25 cellular contexts compared by ENCODE assay signal in the genomic region with DNA sequence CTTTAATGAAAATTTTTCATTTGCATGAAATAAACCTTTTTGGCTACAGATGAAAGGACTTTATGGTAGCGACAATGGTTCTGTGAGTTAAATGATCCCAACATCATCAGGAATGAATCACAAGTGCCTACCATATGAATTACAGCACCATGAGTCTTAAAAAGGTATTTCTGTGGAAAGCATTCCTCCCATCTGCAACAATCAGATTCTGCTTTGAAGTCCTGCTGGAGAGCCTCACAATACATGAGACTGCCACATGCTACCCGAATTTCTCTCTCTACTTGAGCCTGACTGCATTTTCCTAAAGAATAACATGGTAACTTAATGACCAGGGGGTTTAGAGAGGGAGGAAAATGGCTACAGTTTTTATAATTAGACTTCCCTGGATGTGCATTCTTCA.
DNase-seq lines count a peak whose midpoint lies in the region; ATAC-seq and TF ChIP-seq lines count a peak whose summit lies in the region.
"Had no signal": no experiment of that assay in that cellular context is flagged by ENCODE, and none has a peak within 500 bp of the region (broad histone marks: within the 10 kb centered on the region; RNA-seq: fewer than 3 reads in every experiment).

No MANE protein-coding gene starts in this region.

- CTCF ChIA-PET in GM10248 (lab: Yijun Ruan, JAX) = no interaction called here

- no peaks in the 10 kb centered on the region for H3K27me3 Mint-ChIP-seq in CD14-positive monocyte (ENCODE audit: low read depth in 3 of 3)
- H3K27me3 Mint-ChIP-seq: activated B cell treated with CpG ODN at 0.5 μM for 24 hours; activated CD4-positive, alpha-beta memory T cell treated with anti-CD3 and anti-CD28 coated beads for 36 hours had no signal

- no peaks in the 10 kb centered on the region for H3K36me3 Mint-ChIP-seq in CD14-positive monocyte
- H3K36me3 Mint-ChIP-seq: activated CD4-positive, alpha-beta memory T cell treated with anti-CD3 and anti-CD28 coated beads for 36 hours had no signal

- no peaks in the 10 kb centered on the region for H3K4me1 Mint-ChIP-seq in CD14-positive monocyte
- H3K4me1 Mint-ChIP-seq: activated B cell treated with CpG ODN at 0.5 μM for 24 hours had no signal

- peaks cover 0 to 11% (median 3%) of the 10 kb centered on the region in 7 donors for H3K9me3 Mint-ChIP-seq in CD14-positive monocyte
- H3K9me3 Mint-ChIP-seq: activated B cell treated with CpG ODN at 0.5 μM for 24 hours had no signal

- no peak overlapping the region for H3K27ac Mint-ChIP-seq in CD14-positive monocyte
- H3K27ac Mint-ChIP-seq: activated B cell treated with CpG ODN at 0.5 μM for 24 hours; activated CD4-positive, alpha-beta memory T cell treated with anti-CD3 and anti-CD28 coated beads for 36 hours had no signal

- DNase-seq in GM03348 (ENCODE audit: low spot score) = peak; percentile 42
- peak; percentile 38 for DNase-seq in RPMI7951 (ENCODE audit: low read depth)
- peak; percentile 13 for DNase-seq in epithelial cell of esophagus (ENCODE audit: low read depth)
- DNase-seq in renal cortical epithelial cell (ENCODE audit: low read depth) = peak; percentile 7
- DNase-seq in GM10248 (ENCODE audit: extremely low spot score) = no peak
- no peak for DNase-seq in CD14-positive monocyte (ENCODE audit: low spot score)
- DNase-seq: activated B cell treated with CpG ODN at 0.5 μM for 24 hours; activated CD4-positive, alpha-beta memory T cell treated with anti-CD3 and anti-CD28 coated beads for 36 hours; activated gamma-delta T cell treated with Interleukin-2 at 50 U/mL for 16 hours; activated T-cell treated with anti-CD3 and anti-CD28 coated beads for 4 hours; amygdala; C1 segment of cervical spinal cord; cerebellar nuclear complex; effector CD8-positive, alpha-beta T cell; esophagus squamous epithelium; Karpas-422; NCI-H1092 treated with DMSO at 0.1 percent for 48 hours; NCI-H2081; stimulated activated CD8-positive, alpha-beta memory T cell treated with anti-CD3 and anti-CD28 coated beads, Interleukin-4, amount 100 ng/mL, for 48 hours; T-helper 9 cell had no signal

- no peak overlapping the region for H3K4me3 Mint-ChIP-seq in CD14-positive monocyte
- H3K4me3 Mint-ChIP-seq: activated B cell treated with CpG ODN at 0.5 μM for 24 hours; activated CD4-positive, alpha-beta memory T cell treated with anti-CD3 and anti-CD28 coated beads for 36 hours had no signal

- no peak for ATAC-seq in GM19324 (IDR thresholded peaks at IDR 0.05; ENCODE audit: low FRiP score, unreplicated experiment)
- no peak for ATAC-seq in HG02870 (IDR thresholded peaks at IDR 0.05; ENCODE audit: unreplicated experiment)
- ATAC-seq: GM12878, Panc1 had no signal

- intact Hi-C loops in CD14-positive monocyte (cut with micrococcal nuclease) = no loop called here

- POLR2A ChIA-PET in GM10248 (lab: Yijun Ruan, JAX) = no interaction called here

- TF ChIP-seq CTCF in epithelial cell of esophagus (IDR thresholded peaks at IDR 0.05; ENCODE audit: insufficient read depth, low read depth, low read length, missing control alignments) (no peak), GM10248 (IDR thresholded peaks at IDR 0.05; ENCODE audit: control extremely low read depth, extremely low read depth, low read depth, missing control alignments) (no peak), CD14-positive monocyte (IDR thresholded peaks at IDR 0.05) (no peak)

- H3K4me3 ChIP-seq in epithelial cell of esophagus (ENCODE audit: low read length) = no peak overlapping the region
- H3K4me3 ChIP-seq: esophagus squamous epithelium, GM12878, SK-N-MC had no signal

Comparison
In these comparisons a context has a peak if more than half of its experiments do, and no peak if none do; other contexts are left out.
1. DNase-seq: peak in GM03348 (single experiment), RPMI7951 (single experiment), epithelial cell of esophagus (single experiment) and renal cortical epithelial cell (single experiment); none in GM10248 (single experiment) and CD14-positive monocyte (single experiment).